ENCODE assay signal across 1 cellular context in the genomic region with DNA sequence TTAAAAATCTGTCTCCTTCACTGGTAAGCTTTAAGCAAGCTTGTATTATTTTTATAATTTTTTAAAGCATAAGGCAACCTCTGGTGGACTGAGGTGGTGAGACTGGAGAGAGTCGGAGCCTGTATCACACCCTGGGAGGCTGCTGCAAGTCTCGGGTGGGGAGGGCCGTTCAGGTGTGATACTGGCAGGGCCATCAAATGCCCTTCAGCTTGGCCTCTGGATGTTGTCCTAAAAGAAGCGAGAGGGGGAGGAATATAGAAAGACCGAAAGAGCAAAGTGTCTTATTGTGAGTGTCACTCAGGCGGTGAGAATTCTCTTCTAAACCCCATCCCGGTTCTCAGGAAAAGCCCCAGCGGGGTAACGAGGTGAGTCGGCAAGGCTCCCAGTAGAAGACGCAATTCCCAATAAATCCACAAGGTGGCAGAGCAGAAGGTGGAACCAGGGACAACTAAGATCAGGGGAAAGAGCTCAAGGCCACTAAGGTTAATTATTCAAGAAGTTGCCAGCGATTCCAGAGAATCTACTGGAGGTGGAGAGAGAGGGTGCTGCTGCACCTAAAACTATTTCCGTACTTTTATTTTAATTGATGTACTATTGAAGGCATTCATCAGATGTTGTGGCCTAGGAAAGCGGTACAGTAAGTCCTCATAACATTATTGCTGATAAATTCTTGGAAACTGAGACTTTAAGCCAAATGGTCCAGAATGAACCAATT.
TF ChIP-seq lines count a peak whose summit lies in the region.

No MANE protein-coding gene starts in this region.

TF ChIP-seq in HepG2, 621 proteins besides CTCF, POLR2A, EP300 and RAD21 (continued from another document and continues in another):
- TF ChIP-seq, protein P1, sequence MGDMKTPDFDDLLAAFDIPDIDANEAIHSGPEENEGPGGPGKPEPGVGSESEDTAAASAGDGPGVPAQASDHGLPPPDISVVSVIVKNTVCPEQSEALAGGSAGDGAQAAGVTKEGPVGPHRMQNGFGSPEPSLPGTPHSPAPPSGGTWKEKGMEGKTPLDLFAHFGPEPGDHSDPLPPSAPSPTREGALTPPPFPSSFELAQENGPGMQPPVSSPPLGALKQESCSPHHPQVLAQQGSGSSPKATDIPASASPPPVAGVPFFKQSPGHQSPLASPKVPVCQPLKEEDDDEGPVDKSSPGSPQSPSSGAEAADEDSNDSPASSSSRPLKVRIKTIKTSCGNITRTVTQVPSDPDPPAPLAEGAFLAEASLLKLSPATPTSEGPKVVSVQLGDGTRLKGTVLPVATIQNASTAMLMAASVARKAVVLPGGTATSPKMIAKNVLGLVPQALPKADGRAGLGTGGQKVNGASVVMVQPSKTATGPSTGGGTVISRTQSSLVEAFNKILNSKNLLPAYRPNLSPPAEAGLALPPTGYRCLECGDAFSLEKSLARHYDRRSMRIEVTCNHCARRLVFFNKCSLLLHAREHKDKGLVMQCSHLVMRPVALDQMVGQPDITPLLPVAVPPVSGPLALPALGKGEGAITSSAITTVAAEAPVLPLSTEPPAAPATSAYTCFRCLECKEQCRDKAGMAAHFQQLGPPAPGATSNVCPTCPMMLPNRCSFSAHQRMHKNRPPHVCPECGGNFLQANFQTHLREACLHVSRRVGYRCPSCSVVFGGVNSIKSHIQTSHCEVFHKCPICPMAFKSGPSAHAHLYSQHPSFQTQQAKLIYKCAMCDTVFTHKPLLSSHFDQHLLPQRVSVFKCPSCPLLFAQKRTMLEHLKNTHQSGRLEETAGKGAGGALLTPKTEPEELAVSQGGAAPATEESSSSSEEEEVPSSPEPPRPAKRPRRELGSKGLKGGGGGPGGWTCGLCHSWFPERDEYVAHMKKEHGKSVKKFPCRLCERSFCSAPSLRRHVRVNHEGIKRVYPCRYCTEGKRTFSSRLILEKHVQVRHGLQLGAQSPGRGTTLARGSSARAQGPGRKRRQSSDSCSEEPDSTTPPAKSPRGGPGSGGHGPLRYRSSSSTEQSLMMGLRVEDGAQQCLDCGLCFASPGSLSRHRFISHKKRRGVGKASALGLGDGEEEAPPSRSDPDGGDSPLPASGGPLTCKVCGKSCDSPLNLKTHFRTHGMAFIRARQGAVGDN (CRISPR knock-in tag; IDR thresholded peaks at IDR 0.05) = no peak
- TF ChIP-seq, protein P2, sequence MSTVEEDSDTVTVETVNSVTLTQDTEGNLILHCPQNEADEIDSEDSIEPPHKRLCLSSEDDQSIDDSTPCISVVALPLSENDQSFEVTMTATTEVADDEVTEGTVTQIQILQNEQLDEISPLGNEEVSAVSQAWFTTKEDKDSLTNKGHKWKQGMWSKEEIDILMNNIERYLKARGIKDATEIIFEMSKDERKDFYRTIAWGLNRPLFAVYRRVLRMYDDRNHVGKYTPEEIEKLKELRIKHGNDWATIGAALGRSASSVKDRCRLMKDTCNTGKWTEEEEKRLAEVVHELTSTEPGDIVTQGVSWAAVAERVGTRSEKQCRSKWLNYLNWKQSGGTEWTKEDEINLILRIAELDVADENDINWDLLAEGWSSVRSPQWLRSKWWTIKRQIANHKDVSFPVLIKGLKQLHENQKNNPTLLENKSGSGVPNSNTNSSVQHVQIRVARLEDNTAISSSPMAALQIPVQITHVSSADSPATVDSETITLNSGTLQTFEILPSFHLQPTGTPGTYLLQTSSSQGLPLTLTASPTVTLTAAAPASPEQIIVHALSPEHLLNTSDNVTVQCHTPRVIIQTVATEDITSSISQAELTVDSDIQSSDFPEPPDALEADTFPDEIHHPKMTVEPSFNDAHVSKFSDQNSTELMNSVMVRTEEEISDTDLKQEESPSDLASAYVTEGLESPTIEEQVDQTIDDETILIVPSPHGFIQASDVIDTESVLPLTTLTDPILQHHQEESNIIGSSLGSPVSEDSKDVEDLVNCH (CRISPR knock-in tag; IDR thresholded peaks at IDR 0.05) = no peak
- TF ChIP-seq ZNF350 (CRISPR knock-in tag; IDR thresholded peaks at IDR 0.05; ENCODE audit: borderline replicate concordance, low read depth) (no peak), SUZ12 (IDR thresholded peaks at IDR 0.05; ENCODE audit: low read depth, low read length) (no peak), TCF7 (IDR thresholded peaks at IDR 0.05; ENCODE audit: low read depth) (no peak), HOXD1 (CRISPR knock-in tag; IDR thresholded peaks at IDR 0.05) (no peak), HDAC2 (CRISPR knock-in tag; IDR thresholded peaks at IDR 0.05) (peak; percentile 66; the same call in 1 of the 2 replicates), HNF4G (IDR thresholded peaks at IDR 0.05; ENCODE audit: borderline replicate concordance, low read depth, low read length) (no peak), HNF4G (CRISPR knock-in tag; IDR thresholded peaks at IDR 0.05; ENCODE audit: borderline replicate concordance, low read depth) (no peak), ZFP1 (CRISPR knock-in tag; IDR thresholded peaks at IDR 0.05) (peak; percentile 67; the same call in 1 of the 2 replicates), NFRKB (IDR thresholded peaks at IDR 0.05) (no peak), BHLHE40 (IDR thresholded peaks at IDR 0.05; ENCODE audit: low read length) (no peak), GTF2F1 (IDR thresholded peaks at IDR 0.05; ENCODE audit: low read length) (no peak), HIVEP1 (CRISPR knock-in tag; IDR thresholded peaks at IDR 0.05) (no peak), PAWR (CRISPR knock-in tag; IDR thresholded peaks at IDR 0.05; ENCODE audit: borderline replicate concordance) (0 out of 2 replicates have a peak, but pooled peaks have one; percentile 45), ZNF20 (CRISPR knock-in tag; IDR thresholded peaks at IDR 0.05) (no peak), ZNF552 (CRISPR knock-in tag; IDR thresholded peaks at IDR 0.05; ENCODE audit: borderline replicate concordance) (no peak), ZNF619 (CRISPR knock-in tag; IDR thresholded peaks at IDR 0.05) (no peak)
- TF ChIP-seq, protein P3, sequence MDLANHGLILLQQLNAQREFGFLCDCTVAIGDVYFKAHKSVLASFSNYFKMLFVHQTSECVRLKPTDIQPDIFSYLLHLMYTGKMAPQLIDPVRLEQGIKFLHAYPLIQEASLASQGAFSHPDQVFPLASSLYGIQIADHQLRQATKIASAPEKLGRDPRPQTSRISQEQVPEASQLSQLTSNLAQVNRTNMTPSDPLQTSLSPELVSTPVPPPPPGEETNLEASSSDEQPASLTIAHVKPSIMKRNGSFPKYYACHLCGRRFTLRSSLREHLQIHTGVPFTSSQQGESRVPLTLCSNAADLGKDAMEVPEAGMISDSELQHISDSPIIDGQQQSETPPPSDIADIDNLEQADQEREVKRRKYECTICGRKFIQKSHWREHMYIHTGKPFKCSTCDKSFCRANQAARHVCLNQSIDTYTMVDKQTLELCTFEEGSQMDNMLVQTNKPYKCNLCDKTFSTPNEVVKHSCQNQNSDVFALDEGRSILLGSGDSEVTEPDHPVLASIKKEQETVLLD (CRISPR knock-in tag; IDR thresholded peaks at IDR 0.05; ENCODE audit: low read depth) = no peak
- TF ChIP-seq, protein P4, sequence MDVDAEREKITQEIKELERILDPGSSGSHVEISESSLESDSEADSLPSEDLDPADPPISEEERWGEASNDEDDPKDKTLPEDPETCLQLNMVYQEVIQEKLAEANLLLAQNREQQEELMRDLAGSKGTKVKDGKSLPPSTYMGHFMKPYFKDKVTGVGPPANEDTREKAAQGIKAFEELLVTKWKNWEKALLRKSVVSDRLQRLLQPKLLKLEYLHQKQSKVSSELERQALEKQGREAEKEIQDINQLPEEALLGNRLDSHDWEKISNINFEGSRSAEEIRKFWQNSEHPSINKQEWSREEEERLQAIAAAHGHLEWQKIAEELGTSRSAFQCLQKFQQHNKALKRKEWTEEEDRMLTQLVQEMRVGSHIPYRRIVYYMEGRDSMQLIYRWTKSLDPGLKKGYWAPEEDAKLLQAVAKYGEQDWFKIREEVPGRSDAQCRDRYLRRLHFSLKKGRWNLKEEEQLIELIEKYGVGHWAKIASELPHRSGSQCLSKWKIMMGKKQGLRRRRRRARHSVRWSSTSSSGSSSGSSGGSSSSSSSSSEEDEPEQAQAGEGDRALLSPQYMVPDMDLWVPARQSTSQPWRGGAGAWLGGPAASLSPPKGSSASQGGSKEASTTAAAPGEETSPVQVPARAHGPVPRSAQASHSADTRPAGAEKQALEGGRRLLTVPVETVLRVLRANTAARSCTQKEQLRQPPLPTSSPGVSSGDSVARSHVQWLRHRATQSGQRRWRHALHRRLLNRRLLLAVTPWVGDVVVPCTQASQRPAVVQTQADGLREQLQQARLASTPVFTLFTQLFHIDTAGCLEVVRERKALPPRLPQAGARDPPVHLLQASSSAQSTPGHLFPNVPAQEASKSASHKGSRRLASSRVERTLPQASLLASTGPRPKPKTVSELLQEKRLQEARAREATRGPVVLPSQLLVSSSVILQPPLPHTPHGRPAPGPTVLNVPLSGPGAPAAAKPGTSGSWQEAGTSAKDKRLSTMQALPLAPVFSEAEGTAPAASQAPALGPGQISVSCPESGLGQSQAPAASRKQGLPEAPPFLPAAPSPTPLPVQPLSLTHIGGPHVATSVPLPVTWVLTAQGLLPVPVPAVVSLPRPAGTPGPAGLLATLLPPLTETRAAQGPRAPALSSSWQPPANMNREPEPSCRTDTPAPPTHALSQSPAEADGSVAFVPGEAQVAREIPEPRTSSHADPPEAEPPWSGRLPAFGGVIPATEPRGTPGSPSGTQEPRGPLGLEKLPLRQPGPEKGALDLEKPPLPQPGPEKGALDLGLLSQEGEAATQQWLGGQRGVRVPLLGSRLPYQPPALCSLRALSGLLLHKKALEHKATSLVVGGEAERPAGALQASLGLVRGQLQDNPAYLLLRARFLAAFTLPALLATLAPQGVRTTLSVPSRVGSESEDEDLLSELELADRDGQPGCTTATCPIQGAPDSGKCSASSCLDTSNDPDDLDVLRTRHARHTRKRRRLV (CRISPR knock-in tag; IDR thresholded peaks at IDR 0.05) = no peak
- TF ChIP-seq, protein P5, sequence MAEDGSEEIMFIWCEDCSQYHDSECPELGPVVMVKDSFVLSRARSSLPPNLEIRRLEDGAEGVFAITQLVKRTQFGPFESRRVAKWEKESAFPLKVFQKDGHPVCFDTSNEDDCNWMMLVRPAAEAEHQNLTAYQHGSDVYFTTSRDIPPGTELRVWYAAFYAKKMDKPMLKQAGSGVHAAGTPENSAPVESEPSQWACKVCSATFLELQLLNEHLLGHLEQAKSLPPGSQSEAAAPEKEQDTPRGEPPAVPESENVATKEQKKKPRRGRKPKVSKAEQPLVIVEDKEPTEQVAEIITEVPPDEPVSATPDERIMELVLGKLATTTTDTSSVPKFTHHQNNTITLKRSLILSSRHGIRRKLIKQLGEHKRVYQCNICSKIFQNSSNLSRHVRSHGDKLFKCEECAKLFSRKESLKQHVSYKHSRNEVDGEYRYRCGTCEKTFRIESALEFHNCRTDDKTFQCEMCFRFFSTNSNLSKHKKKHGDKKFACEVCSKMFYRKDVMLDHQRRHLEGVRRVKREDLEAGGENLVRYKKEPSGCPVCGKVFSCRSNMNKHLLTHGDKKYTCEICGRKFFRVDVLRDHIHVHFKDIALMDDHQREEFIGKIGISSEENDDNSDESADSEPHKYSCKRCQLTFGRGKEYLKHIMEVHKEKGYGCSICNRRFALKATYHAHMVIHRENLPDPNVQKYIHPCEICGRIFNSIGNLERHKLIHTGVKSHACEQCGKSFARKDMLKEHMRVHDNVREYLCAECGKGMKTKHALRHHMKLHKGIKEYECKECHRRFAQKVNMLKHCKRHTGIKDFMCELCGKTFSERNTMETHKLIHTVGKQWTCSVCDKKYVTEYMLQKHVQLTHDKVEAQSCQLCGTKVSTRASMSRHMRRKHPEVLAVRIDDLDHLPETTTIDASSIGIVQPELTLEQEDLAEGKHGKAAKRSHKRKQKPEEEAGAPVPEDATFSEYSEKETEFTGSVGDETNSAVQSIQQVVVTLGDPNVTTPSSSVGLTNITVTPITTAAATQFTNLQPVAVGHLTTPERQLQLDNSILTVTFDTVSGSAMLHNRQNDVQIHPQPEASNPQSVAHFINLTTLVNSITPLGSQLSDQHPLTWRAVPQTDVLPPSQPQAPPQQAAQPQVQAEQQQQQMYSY (CRISPR knock-in tag; IDR thresholded peaks at IDR 0.05) = no peak
- TF ChIP-seq, protein P6, sequence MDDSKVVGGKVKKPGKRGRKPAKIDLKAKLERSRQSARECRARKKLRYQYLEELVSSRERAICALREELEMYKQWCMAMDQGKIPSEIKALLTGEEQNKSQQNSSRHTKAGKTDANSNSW (CRISPR knock-in tag; IDR thresholded peaks at IDR 0.05; ENCODE audit: borderline replicate concordance) = no peak
- TF ChIP-seq, protein P7, sequence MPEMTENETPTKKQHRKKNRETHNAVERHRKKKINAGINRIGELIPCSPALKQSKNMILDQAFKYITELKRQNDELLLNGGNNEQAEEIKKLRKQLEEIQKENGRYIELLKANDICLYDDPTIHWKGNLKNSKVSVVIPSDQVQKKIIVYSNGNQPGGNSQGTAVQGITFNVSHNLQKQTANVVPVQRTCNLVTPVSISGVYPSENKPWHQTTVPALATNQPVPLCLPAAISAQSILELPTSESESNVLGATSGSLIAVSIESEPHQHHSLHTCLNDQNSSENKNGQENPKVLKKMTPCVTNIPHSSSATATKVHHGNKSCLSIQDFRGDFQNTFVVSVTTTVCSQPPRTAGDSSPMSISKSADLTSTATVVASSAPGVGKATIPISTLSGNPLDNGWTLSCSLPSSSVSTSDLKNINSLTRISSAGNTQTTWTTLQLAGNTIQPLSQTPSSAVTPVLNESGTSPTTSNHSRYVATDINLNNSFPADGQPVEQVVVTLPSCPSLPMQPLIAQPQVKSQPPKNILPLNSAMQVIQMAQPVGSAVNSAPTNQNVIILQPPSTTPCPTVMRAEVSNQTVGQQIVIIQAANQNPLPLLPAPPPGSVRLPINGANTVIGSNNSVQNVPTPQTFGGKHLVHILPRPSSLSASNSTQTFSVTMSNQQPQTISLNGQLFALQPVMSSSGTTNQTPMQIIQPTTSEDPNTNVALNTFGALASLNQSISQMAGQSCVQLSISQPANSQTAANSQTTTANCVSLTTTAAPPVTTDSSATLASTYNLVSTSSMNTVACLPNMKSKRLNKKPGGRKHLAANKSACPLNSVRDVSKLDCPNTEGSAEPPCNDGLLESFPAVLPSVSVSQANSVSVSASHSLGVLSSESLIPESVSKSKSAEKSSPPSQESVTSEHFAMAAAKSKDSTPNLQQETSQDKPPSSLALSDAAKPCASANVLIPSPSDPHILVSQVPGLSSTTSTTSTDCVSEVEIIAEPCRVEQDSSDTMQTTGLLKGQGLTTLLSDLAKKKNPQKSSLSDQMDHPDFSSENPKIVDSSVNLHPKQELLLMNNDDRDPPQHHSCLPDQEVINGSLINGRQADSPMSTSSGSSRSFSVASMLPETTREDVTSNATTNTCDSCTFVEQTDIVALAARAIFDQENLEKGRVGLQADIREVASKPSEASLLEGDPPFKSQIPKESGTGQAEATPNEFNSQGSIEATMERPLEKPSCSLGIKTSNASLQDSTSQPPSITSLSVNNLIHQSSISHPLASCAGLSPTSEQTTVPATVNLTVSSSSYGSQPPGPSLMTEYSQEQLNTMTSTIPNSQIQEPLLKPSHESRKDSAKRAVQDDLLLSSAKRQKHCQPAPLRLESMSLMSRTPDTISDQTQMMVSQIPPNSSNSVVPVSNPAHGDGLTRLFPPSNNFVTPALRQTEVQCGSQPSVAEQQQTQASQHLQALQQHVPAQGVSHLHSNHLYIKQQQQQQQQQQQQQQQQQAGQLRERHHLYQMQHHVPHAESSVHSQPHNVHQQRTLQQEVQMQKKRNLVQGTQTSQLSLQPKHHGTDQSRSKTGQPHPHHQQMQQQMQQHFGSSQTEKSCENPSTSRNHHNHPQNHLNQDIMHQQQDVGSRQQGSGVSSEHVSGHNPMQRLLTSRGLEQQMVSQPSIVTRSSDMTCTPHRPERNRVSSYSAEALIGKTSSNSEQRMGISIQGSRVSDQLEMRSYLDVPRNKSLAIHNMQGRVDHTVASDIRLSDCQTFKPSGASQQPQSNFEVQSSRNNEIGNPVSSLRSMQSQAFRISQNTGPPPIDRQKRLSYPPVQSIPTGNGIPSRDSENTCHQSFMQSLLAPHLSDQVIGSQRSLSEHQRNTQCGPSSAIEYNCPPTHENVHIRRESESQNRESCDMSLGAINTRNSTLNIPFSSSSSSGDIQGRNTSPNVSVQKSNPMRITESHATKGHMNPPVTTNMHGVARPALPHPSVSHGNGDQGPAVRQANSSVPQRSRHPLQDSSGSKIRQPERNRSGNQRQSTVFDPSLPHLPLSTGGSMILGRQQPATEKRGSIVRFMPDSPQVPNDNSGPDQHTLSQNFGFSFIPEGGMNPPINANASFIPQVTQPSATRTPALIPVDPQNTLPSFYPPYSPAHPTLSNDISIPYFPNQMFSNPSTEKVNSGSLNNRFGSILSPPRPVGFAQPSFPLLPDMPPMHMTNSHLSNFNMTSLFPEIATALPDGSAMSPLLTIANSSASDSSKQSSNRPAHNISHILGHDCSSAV (CRISPR knock-in tag; IDR thresholded peaks at IDR 0.05; ENCODE audit: borderline replicate concordance) = no peak
